ENCODE assay signal across 8 cellular contexts in the genomic region with DNA sequence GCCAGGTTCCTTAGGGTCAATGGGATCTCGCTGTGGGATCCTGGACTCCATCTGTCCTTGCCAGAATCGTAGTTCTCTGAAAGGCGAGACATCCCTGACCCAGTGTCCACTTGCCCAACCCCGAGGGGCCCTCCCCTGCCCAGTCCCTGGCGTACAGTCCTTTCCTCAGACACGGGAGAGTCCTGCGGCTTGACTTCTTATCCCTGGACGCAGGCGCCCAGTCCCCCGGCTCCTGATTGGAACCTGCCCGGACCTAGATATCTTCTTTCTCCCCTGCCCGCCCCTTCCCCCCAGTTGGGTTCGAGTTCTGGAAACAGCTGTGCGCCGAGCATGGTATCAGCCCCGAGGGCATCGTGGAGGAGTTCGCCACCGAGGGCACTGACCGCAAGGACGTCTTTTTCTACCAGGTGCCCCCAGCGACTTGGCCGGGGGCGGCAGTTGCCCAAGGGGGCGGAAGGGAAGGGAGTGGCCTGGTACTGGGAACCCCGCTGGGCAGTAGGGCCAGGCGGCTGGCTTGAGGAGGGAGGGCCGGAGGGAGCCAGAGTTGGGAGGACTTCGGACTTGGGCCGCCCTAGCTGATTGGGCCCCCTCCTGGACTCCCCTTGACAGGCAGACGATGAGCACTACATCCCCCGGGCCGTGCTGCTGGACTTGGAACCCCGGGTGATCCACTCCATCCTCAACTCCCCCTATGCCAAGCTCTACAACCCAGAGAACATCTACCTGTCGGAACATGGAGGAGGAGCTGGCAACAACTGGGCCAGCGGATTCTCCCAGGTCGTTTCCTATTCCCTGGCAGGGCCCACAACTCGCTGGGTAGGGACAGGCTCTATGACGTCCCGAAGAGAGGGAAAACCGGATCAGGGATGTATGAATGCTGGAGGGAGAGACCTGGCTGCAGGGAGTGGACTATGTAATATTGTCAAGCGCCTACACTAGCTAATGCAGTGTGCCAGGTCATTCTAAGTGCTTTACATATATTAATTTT. TPM values are rescaled to one million over a fixed set of nuclear protein-coding genes. Genes with fewer than 3 reads are reported as not detected.
DNase-seq lines count a peak whose midpoint lies in the region; ATAC-seq and TF ChIP-seq lines count a peak whose summit lies in the region.
"Not testable (repeated sequence)": the region's sequence is repeated elsewhere in the genome, so short reads cannot be mapped to it uniquely, and the experiment has no call there.

No MANE protein-coding gene starts in this region.

- in situ Hi-C loops in astrocyte of the cerebellum (cut with HindIII; ENCODE audit: low sequenced_read_pairs), result loop anchor here (5.0 kb wide), 1 partner anchor 52 kb away; no protein-coding TSS in a partner anchor

- H3F3A ChIP-seq in MM.1S (ENCODE audit: insufficient read depth, low read length), result not testable (repeated sequence)

- not testable (repeated sequence) for H3K4me1 ChIP-seq in MM.1S (ENCODE audit: low read length)
- H3K4me1 ChIP-seq in muscle layer of duodenum (ENCODE audit: control insufficient read depth in 1 of 2, insufficient read depth in 2 of 2, low read length in 2 of 2), result peaks cover 0 to 28% of the 10 kb centered on the region in 2 donors

- POLR2A ChIA-PET in BJ (lab: Charles Lee), result interaction anchor here (0.6 kb wide), 2 partner anchors 42 to 125 kb away, joined by 3 read pairs; no protein-coding TSS in a partner anchor

- not testable (repeated sequence) for H3K9me3 ChIP-seq in MM.1S (replicated peaks; ENCODE audit: insufficient read depth, low read length); muscle layer of duodenum (ENCODE audit: control insufficient read depth in 1 of 2, low read length in 2 of 2)

- not testable (repeated sequence) for H3K36me3 Mint-ChIP-seq in glutamatergic neuron (ENCODE audit: unreplicated experiment)

- H3K36me3 ChIP-seq in BJ (ENCODE audit: control insufficient read depth, insufficient read depth, low read length) (peaks cover 18% of the 10 kb centered on the region), muscle layer of duodenum (ENCODE audit: control insufficient read depth in 1 of 2, insufficient read depth in 2 of 2, low read length in 2 of 2) (peaks cover 19 to 34% of the 10 kb centered on the region in 2 donors)
- not testable (repeated sequence) for H3K36me3 ChIP-seq in MM.1S (replicated peaks; ENCODE audit: insufficient read depth, low read length)

- H4K20me1 ChIP-seq in MM.1S (ENCODE audit: insufficient read depth, low read length), result not testable (repeated sequence)

- peak overlapping the region; percentile 68 for H3K4me3 ChIP-seq in BJ (ENCODE audit: low read depth, low read length)
- H3K4me3 ChIP-seq in MM.1S (ENCODE audit: low read length), result peak overlapping the region; percentile 96
- H3K4me3 ChIP-seq in astrocyte of the cerebellum (ENCODE audit: low read depth, low read length), result peak overlapping the region; percentile 83
- peak overlapping the region; percentile 78 to 99 for H3K4me3 ChIP-seq in muscle layer of duodenum (ENCODE audit: low read depth in 1 of 2, low read length in 2 of 2)

- H3K4me2 ChIP-seq in MM.1S (ENCODE audit: low read depth, low read length), result peak overlapping the region; percentile 93

- H3K27ac Mint-ChIP-seq in glutamatergic neuron (ENCODE audit: unreplicated experiment), result peak overlapping the region; percentile 76

- not testable (repeated sequence) for H3K4me1 Mint-ChIP-seq in glutamatergic neuron (ENCODE audit: low read depth, unreplicated experiment)

- H3K79me2 ChIP-seq in MM.1S (ENCODE audit: low read length), result peaks cover 86% of the 10 kb centered on the region

- peak overlapping the region; percentile 96 for H3K4me3 Mint-ChIP-seq in glutamatergic neuron (ENCODE audit: unreplicated experiment)

- H3K27ac ChIP-seq in MM.1S (ENCODE audit: low read length) (peak overlapping the region; percentile 79), VCaP (peak overlapping the region; percentile 81), muscle layer of duodenum (ENCODE audit: low read length) (peak overlapping the region; percentile 49)

- ATAC-seq in GM21529 (IDR thresholded peaks at IDR 0.05; ENCODE audit: unreplicated experiment), result peak; percentile 9

- H2AFZ ChIP-seq in MM.1S (ENCODE audit: low read length), result peak overlapping the region; percentile 83

- H3K9ac ChIP-seq in MM.1S (ENCODE audit: low read length), result peak overlapping the region; percentile 95

- not testable (repeated sequence) for H3K27me3 ChIP-seq in BJ (ENCODE audit: control insufficient read depth, insufficient read depth, low read length); MM.1S (replicated peaks; ENCODE audit: insufficient read depth, low read length); muscle layer of duodenum (ENCODE audit: low read depth, low read length)

- not testable (repeated sequence) for TF ChIP-seq CTCF in BJ (IDR thresholded peaks at IDR 0.05; ENCODE audit: insufficient read depth, low read depth, low read length); MM.1S (IDR thresholded peaks at IDR 0.05; ENCODE audit: low read length); VCaP (conservative IDR thresholded peaks at IDR 0.05); astrocyte of the cerebellum (IDR thresholded peaks at IDR 0.05; ENCODE audit: low read depth, low read length, missing control alignments); glutamatergic neuron (IDR thresholded peaks at IDR 0.05; ENCODE audit: partially characterized antibody, unreplicated experiment)

- not testable (repeated sequence) for H3K9me3 Mint-ChIP-seq in glutamatergic neuron (ENCODE audit: unreplicated experiment)

- not testable (repeated sequence) for DNase-seq in BJ (ENCODE audit: low read depth); astrocyte of the cerebellum (ENCODE audit: low read depth)
- peak; percentile 47 for DNase-seq in MM.1S
- peak; percentile 28 for DNase-seq in glutamatergic neuron
- DNase-seq in stimulated activated CD8-positive, alpha-beta memory T cell treated with anti-CD3 and anti-CD28 coated beads, Interleukin-12 subunit alpha, Interleukin-12 subunit beta, amount 100 ng/mL, for 24 hours (ENCODE audit: extremely low read depth), result peak; percentile 3

- CTCF ChIA-PET in BJ (lab: Yijun Ruan, JAX), result interaction anchor here (1.0 to 3.4 kb wide), 3 partner anchors 12 to 70 kb away, joined by 3 to 16 read pairs (median 8); no protein-coding TSS in a partner anchor

- H3K27me3 Mint-ChIP-seq in glutamatergic neuron (ENCODE audit: unreplicated experiment), result not testable (repeated sequence)

- H3K9me2 ChIP-seq in MM.1S (replicated peaks; ENCODE audit: insufficient read depth, low read length), result not testable (repeated sequence)

RNA-seq across cellular contexts. Expression of a gene that starts 0.6 kb away (rescaled TPM):
- 37.2 and 66.1 TPM in 2 replicates for polyA plus RNA-seq in BJ (2011; rRNA removed)
- polyA minus RNA-seq in BJ (2011; rRNA and poly(A)+ RNA removed), result 65.1 and 68.0 TPM in 2 replicates
- total RNA-seq in glutamatergic neuron (ENCODE audit: unreplicated experiment), result 74.2 TPM

RNA-seq across cellular contexts. Expression of a gene that starts 0.9 kb away (rescaled TPM):
- 28.4 and 54.4 TPM in 2 replicates for polyA plus RNA-seq in BJ (2011; rRNA removed)
- polyA minus RNA-seq in BJ (2011; rRNA and poly(A)+ RNA removed), result 85.4 and 101 TPM in 2 replicates
- 88.2 TPM for total RNA-seq in glutamatergic neuron (ENCODE audit: unreplicated experiment)

RNA-seq across cellular contexts. Expression of a gene that starts 32.6 kb away (rescaled TPM):
- 3.4 and 5.8 TPM in 2 replicates for polyA plus RNA-seq in BJ (2011; rRNA removed)
- 1.6 and 2.4 TPM in 2 replicates for polyA minus RNA-seq in BJ (2011; rRNA and poly(A)+ RNA removed)
- total RNA-seq in glutamatergic neuron (ENCODE audit: unreplicated experiment), result 12.0 TPM

RNA-seq across cellular contexts. Expression of a gene that starts 43.2 kb away (rescaled TPM):
- polyA plus RNA-seq in BJ (2011; rRNA removed), result 40.9 and 50.1 TPM in 2 replicates
- polyA minus RNA-seq in BJ (2011; rRNA and poly(A)+ RNA removed), result 27.2 and 39.3 TPM in 2 replicates
- total RNA-seq in glutamatergic neuron (ENCODE audit: unreplicated experiment), result 62.5 TPM

RNA-seq across cellular contexts. Expression of a gene that starts 48.2 kb away (rescaled TPM):
- polyA plus RNA-seq in BJ (2011; rRNA removed), result 28.6 and 41.5 TPM in 2 replicates
- 19.5 and 28.4 TPM in 2 replicates for polyA minus RNA-seq in BJ (2011; rRNA and poly(A)+ RNA removed)
- 57.4 TPM for total RNA-seq in glutamatergic neuron (ENCODE audit: unreplicated experiment)
